Comparison of ENCODE assay signal across 1 cellular context in genomic region chr6:11362481-11363018, GRCh38.
TF ChIP-seq lines count a peak whose summit lies in the region.

No MANE protein-coding gene starts in this region.

TF ChIP-seq in GM12878, 131 proteins besides CTCF, POLR2A, EP300 and RAD21 (continued from another document):
- no peak for TF ChIP-seq LARP7 (IDR thresholded peaks at IDR 0.05)
- TF ChIP-seq ETV6 (conservative IDR thresholded peaks at IDR 0.05 in 1 of 2, IDR thresholded peaks at IDR 0.05 in 1 of 2; ENCODE audit: borderline replicate concordance in 1 of 2, low read depth in 1 of 2), result peak in 1 of 2 experiments; percentile 9; a peak in 1 of 4 replicates
- TF ChIP-seq MEF2B (IDR thresholded peaks at IDR 0.05; ENCODE audit: partially characterized antibody, poor library complexity, severe bottlenecking), result peak; percentile 82
- no peak for TF ChIP-seq CHD2 (IDR thresholded peaks at IDR 0.05; ENCODE audit: borderline replicate concordance, low read depth, low read length)
- TF ChIP-seq REST (IDR thresholded peaks at IDR 0.05; ENCODE audit: low read depth, low read length), result no peak
- TF ChIP-seq ZSCAN29 (IDR thresholded peaks at IDR 0.05), result no peak
- peak; percentile 47; the same call in 1 of the 2 replicates for TF ChIP-seq IKZF1 (conservative IDR thresholded peaks at IDR 0.05)
- peak; percentile 80; the same call in 1 of the 2 replicates for TF ChIP-seq MEF2A (IDR thresholded peaks at IDR 0.05; ENCODE audit: insufficient read depth, low read depth, low read length)
- TF ChIP-seq JUNB (IDR thresholded peaks at IDR 0.05), result peak; percentile 52
- no peak for TF ChIP-seq SREBF1 (IDR thresholded peaks at IDR 0.05; ENCODE audit: low read length)
- TF ChIP-seq YBX1 (IDR thresholded peaks at IDR 0.05), result no peak
- TF ChIP-seq MTA2 (IDR thresholded peaks at IDR 0.05; ENCODE audit: low read depth), result peak; percentile 43
- peak in 1 of 2 experiments; percentile 3; a peak in 1 of 4 replicates for TF ChIP-seq BHLHE40 (IDR thresholded peaks at IDR 0.05; ENCODE audit: borderline replicate concordance in 1 of 2, low read depth in 2 of 2, low read length in 1 of 2)
- TF ChIP-seq IRF4 (IDR thresholded peaks at IDR 0.05; ENCODE audit: low read depth, low read length), result peak; percentile 27; the same call in 1 of the 2 replicates
- 0 out of 2 replicates have a peak, but pooled peaks have one; percentile 39 for TF ChIP-seq ATF2 (IDR thresholded peaks at IDR 0.05; ENCODE audit: low read length)
- peak; percentile 24; the same call in 1 of the 2 replicates for TF ChIP-seq RELB (IDR thresholded peaks at IDR 0.05; ENCODE audit: low read depth)
- 0 out of 2 replicates have a peak, but pooled peaks have one; percentile 4 for TF ChIP-seq PKNOX1 (IDR thresholded peaks at IDR 0.05)
